In genomic region chr4:42609051-42609450, GRCh38 we compare ENCODE assay signal across 20 cellular contexts. TPM values are rescaled to one million over a fixed set of nuclear protein-coding genes. Genes with fewer than 3 reads are reported as not detected.
DNase-seq lines count a peak whose midpoint lies in the region; ATAC-seq lines count a peak whose summit lies in the region.
"Had no signal": no experiment of that assay in that cellular context is flagged by ENCODE, and none has a peak within 500 bp of the region (broad histone marks: within the 10 kb centered on the region; RNA-seq: fewer than 3 reads in every experiment).

No MANE protein-coding gene starts in this region.

- H3K4me3 Mint-ChIP-seq in activated naive CD8-positive, alpha-beta T cell = peak overlapping the region; percentile 0
- H3K4me3 Mint-ChIP-seq in activated naive CD8-positive, alpha-beta T cell treated with anti-CD3 and anti-CD28 coated beads for 36 hours = no peak overlapping the region
- no peak overlapping the region for H3K4me3 Mint-ChIP-seq in central memory CD8-positive, alpha-beta T cell

- ATAC-seq in HG02798 (IDR thresholded peaks at IDR 0.05; ENCODE audit: poor library complexity, unreplicated experiment) = peak; percentile 49
- ATAC-seq in central memory CD8-positive, alpha-beta T cell (replicated peaks; ENCODE audit: extremely low read depth, poor library complexity, severe bottlenecking) = no peak
- ATAC-seq: PC-3 had no signal

- no peak overlapping the region for H3K27ac Mint-ChIP-seq in activated naive CD8-positive, alpha-beta T cell
- no peak overlapping the region for H3K27ac Mint-ChIP-seq in activated naive CD8-positive, alpha-beta T cell treated with anti-CD3 and anti-CD28 coated beads for 36 hours
- H3K27ac Mint-ChIP-seq in central memory CD8-positive, alpha-beta T cell (ENCODE audit: low read depth) = peak overlapping the region; percentile 42

- peaks cover 41% of the 10 kb centered on the region for H3K36me3 Mint-ChIP-seq in activated naive CD8-positive, alpha-beta T cell
- peaks cover 49% of the 10 kb centered on the region for H3K36me3 Mint-ChIP-seq in activated naive CD8-positive, alpha-beta T cell treated with anti-CD3 and anti-CD28 coated beads for 36 hours
- peaks cover 46% of the 10 kb centered on the region for H3K36me3 Mint-ChIP-seq in central memory CD8-positive, alpha-beta T cell (ENCODE audit: insufficient read depth)

- H3K4me1 Mint-ChIP-seq in activated naive CD8-positive, alpha-beta T cell (ENCODE audit: low read depth) = peaks cover 35% of the 10 kb centered on the region
- H3K4me1 Mint-ChIP-seq in activated naive CD8-positive, alpha-beta T cell treated with anti-CD3 and anti-CD28 coated beads for 36 hours = peaks cover 27% of the 10 kb centered on the region
- peaks cover 36% of the 10 kb centered on the region for H3K4me1 Mint-ChIP-seq in central memory CD8-positive, alpha-beta T cell

- no peaks in the 10 kb centered on the region for H3K27me3 Mint-ChIP-seq in activated naive CD8-positive, alpha-beta T cell
- no peaks in the 10 kb centered on the region for H3K27me3 Mint-ChIP-seq in activated naive CD8-positive, alpha-beta T cell treated with anti-CD3 and anti-CD28 coated beads for 36 hours
- H3K27me3 Mint-ChIP-seq in central memory CD8-positive, alpha-beta T cell = no peaks in the 10 kb centered on the region

- no peak for DNase-seq in activated naive CD8-positive, alpha-beta T cell treated with anti-CD3 and anti-CD28 coated beads for 36 hours
- no peak for DNase-seq in central memory CD8-positive, alpha-beta T cell (ENCODE audit: low spot score in 2 of 2)
- peak; percentile 39 for DNase-seq in stimulated activated CD8-positive, alpha-beta memory T cell treated with anti-CD3 and anti-CD28 coated beads, Interleukin-4, amount 100 ng/mL, for 48 hours
- DNase-seq in DMS79 treated with DMSO at 0.1 percent for 48 hours (lab: John Stamatoyannopoulos, UW) (no peak), A172 (ENCODE audit: low spot score) (no peak), medulla oblongata (ENCODE audit: extremely low spot score) (no peak)
- DNase-seq: ACHN, AML-193, DMS79, H7, MV-4-11, NCI-H187, NCI-H226, NCI-H524, NCI-H82, RPMI8226, SHP77 treated with DMSO at 0.1 percent for 48 hours had no signal

- no peaks in the 10 kb centered on the region for H3K9me3 Mint-ChIP-seq in activated naive CD8-positive, alpha-beta T cell (ENCODE audit: low read depth)
- no peaks in the 10 kb centered on the region for H3K9me3 Mint-ChIP-seq in activated naive CD8-positive, alpha-beta T cell treated with anti-CD3 and anti-CD28 coated beads for 36 hours
- no peaks in the 10 kb centered on the region for H3K9me3 Mint-ChIP-seq in central memory CD8-positive, alpha-beta T cell

RNA-seq across cellular contexts. Expression of gene ATP8A1, which starts 47.9 kb away (rescaled TPM):
- 10 to 100 TPM; 23.8 to 24.7 TPM for total RNA-seq in activated naive CD8-positive, alpha-beta T cell treated with anti-CD3 and anti-CD28 coated beads for 36 hours
- not detected in 2 replicates for total RNA-seq in A172 (2014; rRNA removed; shearing (Covaris generic))

Comparison
In these comparisons a context has a peak if more than half of its experiments do, and no peak if none do; other contexts are left out.
1. RNA of gene ATP8A1, which starts 47.9 kb away (total RNA-seq): 23.8 to 24.7 TPM in activated naive CD8-positive, alpha-beta T cell treated with anti-CD3 and anti-CD28 coated beads for 36 hours; not detected in A172; every median in the first group is over 10 times any median in the second.